In the genomic region with DNA sequence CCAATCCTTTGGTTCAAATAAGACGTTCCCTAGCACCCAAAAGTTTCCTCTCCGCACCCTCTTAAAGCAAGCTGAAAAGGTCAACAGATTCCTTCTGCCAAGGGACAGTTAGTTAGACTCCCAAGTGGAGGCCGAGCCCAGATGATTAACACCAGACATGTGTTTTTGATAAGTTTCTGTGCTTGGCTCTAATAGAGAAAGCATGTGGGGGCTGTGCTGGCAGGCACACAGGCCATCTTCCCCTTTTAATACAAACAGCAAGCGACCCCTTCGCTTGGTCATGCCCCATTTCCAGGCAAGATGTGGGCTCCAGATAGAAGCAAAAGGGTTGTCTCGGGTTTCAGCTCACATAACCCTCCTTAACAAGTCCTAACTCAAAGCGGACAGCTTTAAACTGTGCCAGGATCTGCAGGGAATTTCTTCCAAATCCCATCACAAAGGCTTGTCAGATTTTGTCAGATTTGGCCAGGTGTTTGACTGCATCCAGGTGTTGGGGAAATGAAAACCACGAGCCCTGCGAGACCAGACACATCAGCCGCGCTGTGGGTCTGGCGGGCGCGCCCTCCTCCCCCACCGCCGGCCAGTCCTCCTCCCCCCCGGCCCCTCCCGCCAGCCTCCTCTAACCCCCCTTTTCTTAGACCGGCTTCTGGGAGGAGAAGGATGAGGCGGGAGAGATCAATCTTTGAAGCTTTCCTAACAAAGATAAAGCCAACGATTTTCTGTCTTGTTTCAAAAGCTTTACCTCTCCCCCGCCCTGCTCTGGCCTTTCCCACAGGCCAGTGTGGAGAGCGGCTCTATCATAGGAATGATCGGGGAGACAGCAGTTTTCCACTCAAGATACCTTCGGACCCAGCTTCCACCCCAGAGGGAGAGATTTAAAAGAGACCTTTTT, we compare ENCODE assay signal across 1 cellular context.
TF ChIP-seq lines count a peak whose summit lies in the region.

No MANE protein-coding gene starts in this region.

TF ChIP-seq in HEK293, 187 proteins besides CTCF, POLR2A, EP300 and RAD21 (continued from another document and continues in another):
- TF ChIP-seq WT1 (tag by site-specific recombination; IDR thresholded peaks at IDR 0.05) (peak; percentile 90), ZNF214 (tag by site-specific recombination; IDR thresholded peaks at IDR 0.05; ENCODE audit: borderline replicate concordance) (no peak), ZNF558 (tag by site-specific recombination; IDR thresholded peaks at IDR 0.05) (no peak), OVOL3 (tag by site-specific recombination; IDR thresholded peaks at IDR 0.05) (peak; percentile 83; the same call in 1 of the 2 replicates), ZNF354C (tag by site-specific recombination; IDR thresholded peaks at IDR 0.05; ENCODE audit: borderline replicate concordance, low read depth) (no peak), ZNF624 (tag by site-specific recombination; IDR thresholded peaks at IDR 0.05) (no peak), ZBTB21 (tag by site-specific recombination; IDR thresholded peaks at IDR 0.05) (no peak), ZNF341 (tag by site-specific recombination; IDR thresholded peaks at IDR 0.05; ENCODE audit: low read depth) (peak; percentile 65), ZBTB17 (tag by site-specific recombination; IDR thresholded peaks at IDR 0.05) (peak; percentile 67), ZNF146 (tag by site-specific recombination; IDR thresholded peaks at IDR 0.05) (peak; percentile 33; the same call in 1 of the 2 replicates), ZNF138 (tag by site-specific recombination; IDR thresholded peaks at IDR 0.05; ENCODE audit: borderline replicate concordance) (no peak), GLI4 (tag by site-specific recombination; IDR thresholded peaks at IDR 0.05) (no peak), ZNF501 (tag by site-specific recombination; IDR thresholded peaks at IDR 0.05) (peak; percentile 38), GLIS1 (tag by site-specific recombination; IDR thresholded peaks at IDR 0.05) (peak; percentile 81), ZNF623 (tag by site-specific recombination; IDR thresholded peaks at IDR 0.05) (no peak), ZBTB7A (tag by site-specific recombination; IDR thresholded peaks at IDR 0.05; ENCODE audit: low read depth) (peak; percentile 10; the same call in 1 of the 2 replicates), ZNF529 (tag by site-specific recombination; IDR thresholded peaks at IDR 0.05; ENCODE audit: insufficient replicate concordance) (no peak), ZNF544 (tag by site-specific recombination; IDR thresholded peaks at IDR 0.05) (no peak), ZNF792 (tag by site-specific recombination; IDR thresholded peaks at IDR 0.05) (no peak), ZBTB8A (tag by site-specific recombination; IDR thresholded peaks at IDR 0.05) (peak; percentile 94), ZNF785 (tag by site-specific recombination; IDR thresholded peaks at IDR 0.05) (no peak), ZBTB1 (tag by site-specific recombination; IDR thresholded peaks at IDR 0.05) (peak; percentile 86), ZNF184 (tag by site-specific recombination; IDR thresholded peaks at IDR 0.05) (no peak), ZNF626 (tag by site-specific recombination; IDR thresholded peaks at IDR 0.05) (no peak), ZNF555 (tag by site-specific recombination; conservative IDR thresholded peaks at IDR 0.05) (no peak), ZXDB (tag by site-specific recombination; IDR thresholded peaks at IDR 0.05) (peak; percentile 83), MEIS1 (CRISPR knock-in tag; IDR thresholded peaks at IDR 0.05; ENCODE audit: borderline replicate concordance) (no peak), ZFP41 (tag by site-specific recombination; IDR thresholded peaks at IDR 0.05; ENCODE audit: borderline replicate concordance) (no peak), ZNF629 (tag by site-specific recombination; IDR thresholded peaks at IDR 0.05) (peak; percentile 85)
- TF ChIP-seq, protein P1, sequence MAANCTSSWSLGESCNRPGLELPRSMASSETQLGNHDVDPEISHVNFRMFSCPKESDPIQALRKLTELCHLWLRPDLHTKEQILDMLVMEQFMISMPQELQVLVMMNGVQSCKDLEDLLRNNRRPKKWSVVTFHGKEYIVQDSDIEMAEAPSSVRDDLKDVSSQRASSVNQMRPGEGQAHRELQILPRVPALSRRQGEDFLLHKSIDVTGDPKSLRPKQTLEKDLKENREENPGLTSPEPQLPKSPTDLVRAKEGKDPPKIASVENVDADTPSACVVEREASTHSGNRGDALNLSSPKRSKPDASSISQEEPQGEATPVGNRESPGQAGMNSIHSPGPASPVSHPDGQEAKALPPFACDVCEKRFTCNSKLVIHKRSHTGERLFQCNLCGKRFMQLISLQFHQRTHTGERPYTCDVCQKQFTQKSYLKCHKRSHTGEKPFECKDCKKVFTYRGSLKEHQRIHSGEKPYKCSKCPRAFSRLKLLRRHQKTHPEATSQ (tag by site-specific recombination; IDR thresholded peaks at IDR 0.05): no peak
- TF ChIP-seq, protein P2, sequence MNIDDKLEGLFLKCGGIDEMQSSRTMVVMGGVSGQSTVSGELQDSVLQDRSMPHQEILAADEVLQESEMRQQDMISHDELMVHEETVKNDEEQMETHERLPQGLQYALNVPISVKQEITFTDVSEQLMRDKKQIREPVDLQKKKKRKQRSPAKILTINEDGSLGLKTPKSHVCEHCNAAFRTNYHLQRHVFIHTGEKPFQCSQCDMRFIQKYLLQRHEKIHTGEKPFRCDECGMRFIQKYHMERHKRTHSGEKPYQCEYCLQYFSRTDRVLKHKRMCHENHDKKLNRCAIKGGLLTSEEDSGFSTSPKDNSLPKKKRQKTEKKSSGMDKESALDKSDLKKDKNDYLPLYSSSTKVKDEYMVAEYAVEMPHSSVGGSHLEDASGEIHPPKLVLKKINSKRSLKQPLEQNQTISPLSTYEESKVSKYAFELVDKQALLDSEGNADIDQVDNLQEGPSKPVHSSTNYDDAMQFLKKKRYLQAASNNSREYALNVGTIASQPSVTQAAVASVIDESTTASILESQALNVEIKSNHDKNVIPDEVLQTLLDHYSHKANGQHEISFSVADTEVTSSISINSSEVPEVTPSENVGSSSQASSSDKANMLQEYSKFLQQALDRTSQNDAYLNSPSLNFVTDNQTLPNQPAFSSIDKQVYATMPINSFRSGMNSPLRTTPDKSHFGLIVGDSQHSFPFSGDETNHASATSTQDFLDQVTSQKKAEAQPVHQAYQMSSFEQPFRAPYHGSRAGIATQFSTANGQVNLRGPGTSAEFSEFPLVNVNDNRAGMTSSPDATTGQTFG (tag by site-specific recombination; IDR thresholded peaks at IDR 0.05; ENCODE audit: borderline replicate concordance): no peak
- TF ChIP-seq, protein P3, sequence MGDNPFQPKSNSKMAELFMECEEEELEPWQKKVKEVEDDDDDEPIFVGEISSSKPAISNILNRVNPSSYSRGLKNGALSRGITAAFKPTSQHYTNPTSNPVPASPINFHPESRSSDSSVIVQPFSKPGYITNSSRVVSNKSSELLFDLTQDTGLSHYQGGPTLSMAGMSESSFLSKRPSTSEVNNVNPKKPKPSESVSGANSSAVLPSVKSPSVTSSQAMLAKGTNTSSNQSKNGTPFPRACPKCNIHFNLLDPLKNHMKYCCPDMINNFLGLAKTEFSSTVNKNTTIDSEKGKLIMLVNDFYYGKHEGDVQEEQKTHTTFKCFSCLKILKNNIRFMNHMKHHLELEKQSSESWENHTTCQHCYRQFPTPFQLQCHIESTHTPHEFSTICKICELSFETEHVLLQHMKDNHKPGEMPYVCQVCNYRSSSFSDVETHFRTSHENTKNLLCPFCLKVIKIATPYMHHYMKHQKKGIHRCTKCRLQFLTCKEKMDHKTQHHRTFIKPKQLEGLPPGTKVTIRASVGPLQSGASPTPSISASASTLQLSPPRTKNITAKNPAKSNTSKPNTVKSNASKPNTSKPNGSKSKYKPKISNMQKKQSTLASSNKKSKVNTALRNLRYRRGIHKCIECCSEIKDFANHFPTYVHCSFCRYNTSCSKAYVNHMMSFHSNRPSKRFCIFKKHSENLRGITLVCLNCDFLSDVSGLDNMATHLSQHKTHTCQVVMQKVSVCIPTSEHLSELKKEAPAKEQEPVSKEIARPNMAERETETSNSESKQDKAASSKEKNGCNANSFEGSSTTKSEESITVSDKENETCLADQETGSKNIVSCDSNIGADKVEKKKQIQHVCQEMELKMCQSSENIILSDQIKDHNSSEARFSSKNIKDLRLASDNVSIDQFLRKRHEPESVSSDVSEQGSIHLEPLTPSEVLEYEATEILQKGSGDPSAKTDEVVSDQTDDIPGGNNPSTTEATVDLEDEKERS (tag by site-specific recombination; IDR thresholded peaks at IDR 0.05): no peak
- TF ChIP-seq, protein P4, sequence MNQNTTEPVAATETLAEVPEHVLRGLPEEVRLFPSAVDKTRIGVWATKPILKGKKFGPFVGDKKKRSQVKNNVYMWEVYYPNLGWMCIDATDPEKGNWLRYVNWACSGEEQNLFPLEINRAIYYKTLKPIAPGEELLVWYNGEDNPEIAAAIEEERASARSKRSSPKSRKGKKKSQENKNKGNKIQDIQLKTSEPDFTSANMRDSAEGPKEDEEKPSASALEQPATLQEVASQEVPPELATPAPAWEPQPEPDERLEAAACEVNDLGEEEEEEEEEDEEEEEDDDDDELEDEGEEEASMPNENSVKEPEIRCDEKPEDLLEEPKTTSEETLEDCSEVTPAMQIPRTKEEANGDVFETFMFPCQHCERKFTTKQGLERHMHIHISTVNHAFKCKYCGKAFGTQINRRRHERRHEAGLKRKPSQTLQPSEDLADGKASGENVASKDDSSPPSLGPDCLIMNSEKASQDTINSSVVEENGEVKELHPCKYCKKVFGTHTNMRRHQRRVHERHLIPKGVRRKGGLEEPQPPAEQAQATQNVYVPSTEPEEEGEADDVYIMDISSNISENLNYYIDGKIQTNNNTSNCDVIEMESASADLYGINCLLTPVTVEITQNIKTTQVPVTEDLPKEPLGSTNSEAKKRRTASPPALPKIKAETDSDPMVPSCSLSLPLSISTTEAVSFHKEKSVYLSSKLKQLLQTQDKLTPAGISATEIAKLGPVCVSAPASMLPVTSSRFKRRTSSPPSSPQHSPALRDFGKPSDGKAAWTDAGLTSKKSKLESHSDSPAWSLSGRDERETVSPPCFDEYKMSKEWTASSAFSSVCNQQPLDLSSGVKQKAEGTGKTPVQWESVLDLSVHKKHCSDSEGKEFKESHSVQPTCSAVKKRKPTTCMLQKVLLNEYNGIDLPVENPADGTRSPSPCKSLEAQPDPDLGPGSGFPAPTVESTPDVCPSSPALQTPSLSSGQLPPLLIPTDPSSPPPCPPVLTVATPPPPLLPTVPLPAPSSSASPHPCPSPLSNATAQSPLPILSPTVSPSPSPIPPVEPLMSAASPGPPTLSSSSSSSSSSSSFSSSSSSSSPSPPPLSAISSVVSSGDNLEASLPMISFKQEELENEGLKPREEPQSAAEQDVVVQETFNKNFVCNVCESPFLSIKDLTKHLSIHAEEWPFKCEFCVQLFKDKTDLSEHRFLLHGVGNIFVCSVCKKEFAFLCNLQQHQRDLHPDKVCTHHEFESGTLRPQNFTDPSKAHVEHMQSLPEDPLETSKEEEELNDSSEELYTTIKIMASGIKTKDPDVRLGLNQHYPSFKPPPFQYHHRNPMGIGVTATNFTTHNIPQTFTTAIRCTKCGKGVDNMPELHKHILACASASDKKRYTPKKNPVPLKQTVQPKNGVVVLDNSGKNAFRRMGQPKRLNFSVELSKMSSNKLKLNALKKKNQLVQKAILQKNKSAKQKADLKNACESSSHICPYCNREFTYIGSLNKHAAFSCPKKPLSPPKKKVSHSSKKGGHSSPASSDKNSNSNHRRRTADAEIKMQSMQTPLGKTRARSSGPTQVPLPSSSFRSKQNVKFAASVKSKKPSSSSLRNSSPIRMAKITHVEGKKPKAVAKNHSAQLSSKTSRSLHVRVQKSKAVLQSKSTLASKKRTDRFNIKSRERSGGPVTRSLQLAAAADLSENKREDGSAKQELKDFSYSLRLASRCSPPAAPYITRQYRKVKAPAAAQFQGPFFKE (tag by site-specific recombination; IDR thresholded peaks at IDR 0.05; ENCODE audit: borderline replicate concordance): no peak
- TF ChIP-seq, protein P5, sequence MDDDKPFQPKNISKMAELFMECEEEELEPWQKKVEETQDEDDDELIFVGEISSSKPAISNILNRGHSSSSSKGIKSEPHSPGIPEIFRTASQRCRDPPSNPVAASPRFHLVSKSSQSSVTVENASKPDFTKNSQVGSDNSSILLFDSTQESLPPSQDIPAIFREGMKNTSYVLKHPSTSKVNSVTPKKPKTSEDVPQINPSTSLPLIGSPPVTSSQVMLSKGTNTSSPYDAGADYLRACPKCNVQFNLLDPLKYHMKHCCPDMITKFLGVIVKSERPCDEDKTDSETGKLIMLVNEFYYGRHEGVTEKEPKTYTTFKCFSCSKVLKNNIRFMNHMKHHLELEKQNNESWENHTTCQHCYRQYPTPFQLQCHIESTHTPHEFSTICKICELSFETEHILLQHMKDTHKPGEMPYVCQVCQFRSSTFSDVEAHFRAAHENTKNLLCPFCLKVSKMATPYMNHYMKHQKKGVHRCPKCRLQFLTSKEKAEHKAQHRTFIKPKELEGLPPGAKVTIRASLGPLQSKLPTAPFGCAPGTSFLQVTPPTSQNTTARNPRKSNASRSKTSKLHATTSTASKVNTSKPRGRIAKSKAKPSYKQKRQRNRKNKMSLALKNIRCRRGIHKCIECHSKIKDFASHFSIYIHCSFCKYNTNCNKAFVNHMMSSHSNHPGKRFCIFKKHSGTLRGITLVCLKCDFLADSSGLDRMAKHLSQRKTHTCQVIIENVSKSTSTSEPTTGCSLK (tag by site-specific recombination; IDR thresholded peaks at IDR 0.05): no peak
- TF ChIP-seq, protein P6, sequence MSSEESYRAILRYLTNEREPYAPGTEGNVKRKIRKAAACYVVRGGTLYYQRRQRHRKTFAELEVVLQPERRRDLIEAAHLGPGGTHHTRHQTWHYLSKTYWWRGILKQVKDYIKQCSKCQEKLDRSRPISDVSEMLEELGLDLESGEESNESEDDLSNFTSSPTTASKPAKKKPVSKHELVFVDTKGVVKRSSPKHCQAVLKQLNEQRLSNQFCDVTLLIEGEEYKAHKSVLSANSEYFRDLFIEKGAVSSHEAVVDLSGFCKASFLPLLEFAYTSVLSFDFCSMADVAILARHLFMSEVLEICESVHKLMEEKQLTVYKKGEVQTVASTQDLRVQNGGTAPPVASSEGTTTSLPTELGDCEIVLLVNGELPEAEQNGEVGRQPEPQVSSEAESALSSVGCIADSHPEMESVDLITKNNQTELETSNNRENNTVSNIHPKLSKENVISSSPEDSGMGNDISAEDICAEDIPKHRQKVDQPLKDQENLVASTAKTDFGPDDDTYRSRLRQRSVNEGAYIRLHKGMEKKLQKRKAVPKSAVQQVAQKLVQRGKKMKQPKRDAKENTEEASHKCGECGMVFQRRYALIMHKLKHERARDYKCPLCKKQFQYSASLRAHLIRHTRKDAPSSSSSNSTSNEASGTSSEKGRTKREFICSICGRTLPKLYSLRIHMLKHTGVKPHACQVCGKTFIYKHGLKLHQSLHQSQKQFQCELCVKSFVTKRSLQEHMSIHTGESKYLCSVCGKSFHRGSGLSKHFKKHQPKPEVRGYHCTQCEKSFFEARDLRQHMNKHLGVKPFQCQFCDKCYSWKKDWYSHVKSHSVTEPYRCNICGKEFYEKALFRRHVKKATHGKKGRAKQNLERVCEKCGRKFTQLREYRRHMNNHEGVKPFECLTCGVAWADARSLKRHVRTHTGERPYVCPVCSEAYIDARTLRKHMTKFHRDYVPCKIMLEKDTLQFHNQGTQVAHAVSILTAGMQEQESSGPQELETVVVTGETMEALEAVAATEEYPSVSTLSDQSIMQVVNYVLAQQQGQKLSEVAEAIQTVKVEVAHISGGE (tag by site-specific recombination; conservative IDR thresholded peaks at IDR 0.05; ENCODE audit: low read depth): no peak
- TF ChIP-seq, protein P7, sequence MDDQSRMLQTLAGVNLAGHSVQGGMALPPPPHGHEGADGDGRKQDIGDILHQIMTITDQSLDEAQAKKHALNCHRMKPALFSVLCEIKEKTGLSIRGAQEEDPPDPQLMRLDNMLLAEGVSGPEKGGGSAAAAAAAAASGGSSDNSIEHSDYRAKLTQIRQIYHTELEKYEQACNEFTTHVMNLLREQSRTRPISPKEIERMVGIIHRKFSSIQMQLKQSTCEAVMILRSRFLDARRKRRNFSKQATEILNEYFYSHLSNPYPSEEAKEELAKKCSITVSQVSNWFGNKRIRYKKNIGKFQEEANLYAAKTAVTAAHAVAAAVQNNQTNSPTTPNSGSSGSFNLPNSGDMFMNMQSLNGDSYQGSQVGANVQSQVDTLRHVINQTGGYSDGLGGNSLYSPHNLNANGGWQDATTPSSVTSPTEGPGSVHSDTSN (CRISPR knock-in tag; IDR thresholded peaks at IDR 0.05): no peak
